17 cellular contexts compared by ENCODE assay signal in genomic region chr11:74847895-74848294, GRCh38.
"Had no signal": no experiment of that assay in that cellular context is flagged by ENCODE, and none has a peak within 500 bp of the region (broad histone marks: within the 10 kb centered on the region; RNA-seq: fewer than 3 reads in every experiment).

No MANE protein-coding gene starts in this region.

- H3K4me3 Mint-ChIP-seq: activated naive CD4-positive, alpha-beta T cell treated with anti-CD3 and anti-CD28 coated beads for 36 hours; activated T-helper 1 cell treated with anti-CD3 and anti-CD28 coated beads, Interleukin-12 subunit alpha, Interleukin-12 subunit beta, Interleukin-2, Interleukin-4 antibody, amounts not matched to agents 30 ng/mL and 10 ng/mL and 1 ng/mL, durations not matched to agents 14 hours and 24 hours and 36 hours; stimulated activated naive CD8-positive, alpha-beta T cell treated with anti-CD3 and anti-CD28 coated beads, Interleukin-15, Interleukin-2, amounts not matched to agents 100 ng/mL and 50 ng/mL, for 24 hours; type B pancreatic cell had no signal

- H3K4me1 ChIP-seq: uterus had no signal

- H3K4me3 ChIP-seq: mucosa of descending colon, spleen, thoracic aorta, uterus had no signal

- H3K27ac Mint-ChIP-seq: activated naive CD4-positive, alpha-beta T cell treated with anti-CD3 and anti-CD28 coated beads for 36 hours; activated T-helper 1 cell treated with anti-CD3 and anti-CD28 coated beads, Interleukin-12 subunit alpha, Interleukin-12 subunit beta, Interleukin-2, Interleukin-4 antibody, amounts not matched to agents 30 ng/mL and 10 ng/mL and 1 ng/mL, durations not matched to agents 14 hours and 24 hours and 36 hours; natural killer cell treated with Interleukin-12 subunit alpha and Interleukin-12 subunit beta and Interleukin-15 and Interleukin-18, amount 100 ng/mL, for 72 hours; stimulated activated naive CD8-positive, alpha-beta T cell treated with anti-CD3 and anti-CD28 coated beads, Interleukin-15, Interleukin-2, amounts not matched to agents 100 ng/mL and 50 ng/mL, for 24 hours; type B pancreatic cell had no signal

- H3K9me3 Mint-ChIP-seq: activated naive CD4-positive, alpha-beta T cell treated with anti-CD3 and anti-CD28 coated beads for 36 hours; activated T-helper 1 cell treated with anti-CD3 and anti-CD28 coated beads, Interleukin-12 subunit alpha, Interleukin-12 subunit beta, Interleukin-2, Interleukin-4 antibody, amounts not matched to agents 30 ng/mL and 10 ng/mL and 1 ng/mL, durations not matched to agents 14 hours and 24 hours and 36 hours; natural killer cell treated with Interleukin-12 subunit alpha and Interleukin-12 subunit beta and Interleukin-15 and Interleukin-18, amount 100 ng/mL, for 72 hours; stimulated activated naive CD8-positive, alpha-beta T cell treated with anti-CD3 and anti-CD28 coated beads, Interleukin-15, Interleukin-2, amounts not matched to agents 100 ng/mL and 50 ng/mL, for 24 hours; type B pancreatic cell had no signal

- DNase-seq: activated CD4-positive, alpha-beta T cell treated with anti-CD3 and anti-CD28 coated beads for 4 hours; activated CD4-positive, alpha-beta T cell treated with anti-CD3 and anti-CD28 coated beads, Interleukin-2, amount 50 U/mL, for 4 hours; activated effector memory CD4-positive, alpha-beta T cell treated with anti-CD3 and anti-CD28 coated beads, Interleukin-2, amount 50 U/mL, for 16 hours; activated naive CD4-positive, alpha-beta T cell treated with anti-CD3 and anti-CD28 coated beads for 36 hours; amniotic stem cell; caudate nucleus; left ventricle myocardium superior; mucosa of descending colon; right cardiac atrium; spleen; uterus had no signal

- H3K27ac ChIP-seq: thoracic aorta, uterus, VCaP had no signal

- H3K27me3 Mint-ChIP-seq: natural killer cell treated with Interleukin-12 subunit alpha and Interleukin-12 subunit beta and Interleukin-15 and Interleukin-18, amount 100 ng/mL, for 72 hours; stimulated activated naive CD8-positive, alpha-beta T cell treated with anti-CD3 and anti-CD28 coated beads, Interleukin-15, Interleukin-2, amounts not matched to agents 100 ng/mL and 50 ng/mL, for 24 hours; type B pancreatic cell had no signal

- H3K36me3 ChIP-seq: uterus had no signal

- H3K9me3 ChIP-seq: mucosa of descending colon, spleen, thoracic aorta, uterus had no signal

- H3K27me3 ChIP-seq: spleen, uterus had no signal

- ATAC-seq: left ventricle myocardium superior; mucosa of descending colon; natural killer cell treated with Interleukin-12 subunit alpha and Interleukin-12 subunit beta and Interleukin-15 and Interleukin-18, amount 100 ng/mL, for 72 hours; right cardiac atrium had no signal
